9 cellular contexts compared by ENCODE assay signal in the genomic region with DNA sequence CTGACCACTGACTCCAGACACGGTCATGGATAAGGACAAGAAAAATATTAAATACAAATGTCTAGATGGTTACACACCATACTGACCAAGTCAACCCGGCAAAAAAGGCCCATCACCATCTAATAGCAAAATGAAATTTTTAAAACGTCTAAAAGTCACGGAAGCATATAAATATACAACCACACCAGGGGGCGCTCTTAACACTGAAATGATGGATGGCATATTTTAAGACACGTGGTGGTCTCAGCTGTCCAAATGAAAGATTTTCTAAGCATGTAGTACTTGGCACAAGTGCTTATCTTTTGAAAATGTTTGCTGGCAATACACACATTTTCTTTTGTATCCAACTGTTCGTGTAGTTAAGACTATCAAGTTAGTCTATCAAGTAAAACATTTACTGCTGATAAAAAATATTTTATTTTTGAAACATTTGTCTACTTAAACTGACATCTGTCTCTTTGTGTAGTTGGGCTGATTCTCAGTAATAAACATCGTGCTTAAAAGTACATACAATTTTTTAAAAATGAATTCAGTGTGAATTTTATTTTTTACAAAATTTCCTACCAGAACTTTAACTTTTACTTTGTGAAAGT.
DNase-seq lines count a peak whose midpoint lies in the region; ATAC-seq and TF ChIP-seq lines count a peak whose summit lies in the region.
"Had no signal": no experiment of that assay in that cellular context is flagged by ENCODE, and none has a peak within 500 bp of the region (broad histone marks: within the 10 kb centered on the region; RNA-seq: fewer than 3 reads in every experiment).

No MANE protein-coding gene starts in this region.

- H3K36me3 ChIP-seq in OCI-LY7 (ENCODE audit: insufficient read depth, low read length): no peaks in the 10 kb centered on the region

- CTCF ChIA-PET in OCI-LY7 (lab: Charles Lee; ENCODE audit: unreplicated experiment): no interaction called here

- POLR2A ChIA-PET in OCI-LY7 (lab: Charles Lee): no interaction called here

- H3K27ac ChIP-seq in OCI-LY7 (ENCODE audit: low read depth, low read length, poor library complexity, severe bottlenecking): no peak overlapping the region

- no peaks in the 10 kb centered on the region for H3K79me2 ChIP-seq in OCI-LY7 (ENCODE audit: insufficient read depth, low read depth, low read length)

- H3K27me3 Mint-ChIP-seq in stimulated activated memory B cell treated with anti-CD40 and anti-IgM and Interleukin-4, amounts not matched to agents 10 μg/mL and 1 μg/mL and 100 μg/mL, for 72 hours: no peaks in the 10 kb centered on the region
- H3K27me3 Mint-ChIP-seq: IgD-negative memory B cell had no signal

- peak; percentile 50; the same call in 1 of the 2 replicates for TF ChIP-seq CTCF in GM12875 (IDR thresholded peaks at IDR 0.05; ENCODE audit: borderline replicate concordance, insufficient read depth, low read depth, low read length)
- peak; percentile 93 for TF ChIP-seq CTCF in OCI-LY7 (conservative IDR thresholded peaks at IDR 0.05; ENCODE audit: low read length)

- no peak overlapping the region for H3K4me3 Mint-ChIP-seq in stimulated activated memory B cell treated with anti-CD40 and anti-IgM and Interleukin-4, amounts not matched to agents 10 μg/mL and 1 μg/mL and 100 μg/mL, for 72 hours
- H3K4me3 Mint-ChIP-seq: IgD-negative memory B cell had no signal

- H3K9me3 Mint-ChIP-seq in stimulated activated memory B cell treated with anti-CD40 and anti-IgM and Interleukin-4, amounts not matched to agents 10 μg/mL and 1 μg/mL and 100 μg/mL, for 72 hours: no peaks in the 10 kb centered on the region
- H3K9me3 Mint-ChIP-seq: IgD-negative memory B cell had no signal

- H2AFZ ChIP-seq in OCI-LY7 (ENCODE audit: low read length): no peak overlapping the region

- H3K27ac Mint-ChIP-seq in stimulated activated memory B cell treated with anti-CD40 and anti-IgM and Interleukin-4, amounts not matched to agents 10 μg/mL and 1 μg/mL and 100 μg/mL, for 72 hours: no peak overlapping the region
- H3K27ac Mint-ChIP-seq: IgD-negative memory B cell had no signal

- no peaks in the 10 kb centered on the region for H4K20me1 ChIP-seq in OCI-LY7 (ENCODE audit: insufficient read depth, low read length)

- H3K4me2 ChIP-seq in OCI-LY7 (ENCODE audit: low read length): no peak overlapping the region

- H3K9me2 ChIP-seq in OCI-LY7 (ENCODE audit: insufficient read depth, low read length): no peaks in the 10 kb centered on the region

- peak; percentile 49 for ATAC-seq in HG03565 (IDR thresholded peaks at IDR 0.05; ENCODE audit: unreplicated experiment)
- no peak for ATAC-seq in stimulated activated memory B cell treated with anti-CD40 and anti-IgM and Interleukin-4, amounts not matched to agents 10 μg/mL and 1 μg/mL and 100 μg/mL, for 72 hours

- H3K4me1 ChIP-seq in OCI-LY7 (ENCODE audit: insufficient read depth, low read length, poor library complexity, severe bottlenecking): no peaks in the 10 kb centered on the region

- no peaks in the 10 kb centered on the region for H3K9me3 ChIP-seq in OCI-LY7 (ENCODE audit: low read length)

- DNase-seq in AG08396 (ENCODE audit: low spot score) (peak; percentile 31), OCI-LY7 (ENCODE audit: low spot score) (peak; percentile 62), iPS DF 4.7 (ENCODE audit: extremely low read depth, low spot score) (peak; percentile 5)
- peak; percentile 20 for DNase-seq in activated naive CD4-positive, alpha-beta T cell treated with anti-CD3 and anti-CD28 coated beads, Interleukin-2, amount 50 U/mL, for 16 hours
- DNase-seq in stimulated activated CD4-positive, alpha-beta T cell treated with anti-CD3 and anti-CD28 coated beads, Interleukin-1b, Interleukin-23, amount 100 ng/mL, for 4 hours (ENCODE audit: low read depth in 2 of 2): peak; percentile 2 to 8

- H3K4me3 ChIP-seq in GM12875 (ENCODE audit: low read depth, low read length): no peak overlapping the region
- no peak overlapping the region for H3K4me3 ChIP-seq in OCI-LY7 (ENCODE audit: low read depth, low read length, poor library complexity, severe bottlenecking)

- intact Hi-C loops in OCI-LY7 (cut with micrococcal nuclease; ENCODE audit: unreplicated experiment): loop anchor here (2.0 kb wide), 1 partner anchor 538 kb away; no protein-coding TSS in a partner anchor

- H3K4me1 Mint-ChIP-seq in stimulated activated memory B cell treated with anti-CD40 and anti-IgM and Interleukin-4, amounts not matched to agents 10 μg/mL and 1 μg/mL and 100 μg/mL, for 72 hours: no peaks in the 10 kb centered on the region
- H3K4me1 Mint-ChIP-seq: IgD-negative memory B cell had no signal

- no peaks in the 10 kb centered on the region for H3K36me3 Mint-ChIP-seq in stimulated activated memory B cell treated with anti-CD40 and anti-IgM and Interleukin-4, amounts not matched to agents 10 μg/mL and 1 μg/mL and 100 μg/mL, for 72 hours
- H3K36me3 Mint-ChIP-seq: IgD-negative memory B cell had no signal

- no TSS peak for BruUV-seq in OCI-LY7 (replicated peaks; lab: Mats Ljungman, UMichigan)

Comparison
In these comparisons a context has a peak if more than half of its experiments do, and no peak if none do; other contexts are left out.
1. DNase-seq: peak in every context shown above with its lines; median percentile 62 in OCI-LY7; 31 in AG08396; 20 in activated naive CD4-positive, alpha-beta T cell treated with anti-CD3 and anti-CD28 coated beads, Interleukin-2, amount 50 U/mL, for 16 hours; 5 in iPS DF 4.7; 5 in stimulated activated CD4-positive, alpha-beta T cell treated with anti-CD3 and anti-CD28 coated beads, Interleukin-1b, Interleukin-23, amount 100 ng/mL, for 4 hours.